8 cellular contexts compared by ENCODE assay signal in the genomic region with DNA sequence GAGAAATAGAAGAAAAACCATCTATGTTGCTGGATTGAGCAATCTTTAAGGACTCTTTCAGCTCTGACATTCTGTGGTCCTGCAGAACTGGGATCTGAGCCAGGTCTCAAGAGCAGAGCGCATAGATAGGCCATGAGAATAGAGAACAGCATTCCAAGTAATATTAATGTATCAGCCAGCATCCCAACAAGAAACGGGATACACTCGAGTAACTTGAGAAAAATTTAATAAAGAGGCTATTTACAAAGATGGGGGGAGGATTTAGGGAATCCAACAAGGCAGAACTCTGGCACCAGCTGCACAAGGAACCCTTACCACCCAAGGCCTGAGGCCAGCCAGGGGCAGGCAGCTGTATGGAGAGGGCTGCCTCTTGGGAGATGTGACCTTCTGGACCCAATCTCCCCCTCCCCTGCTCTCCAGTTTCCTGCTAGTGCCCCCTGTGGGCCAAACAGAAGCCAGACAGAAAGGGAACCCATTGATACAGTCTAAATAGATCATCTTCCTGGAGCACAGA. TPM values are rescaled to one million over a fixed set of nuclear protein-coding genes. Genes with fewer than 3 reads are reported as not detected.
A peak's percentile ranks its signal among the peaks of the same experiment; 100 is the strongest.
DNase-seq lines count a peak whose midpoint lies in the region; ATAC-seq and TF ChIP-seq lines count a peak whose summit lies in the region.

No MANE protein-coding gene starts in this region.

- H3K27ac ChIP-seq in C4-2B (no peak overlapping the region), adrenal gland (no peak overlapping the region), PC-3 (ENCODE audit: low read length) (no peak overlapping the region)

- H3F3A ChIP-seq in PC-3 (ENCODE audit: low read length, unreplicated experiment) = no peaks in the 10 kb centered on the region

- no peak overlapping the region for H3K4me3 ChIP-seq in adrenal gland
- H3K4me3 ChIP-seq in PC-3 (ENCODE audit: low read length) = no peak overlapping the region

- DNase-seq in HS-5 (ENCODE audit: low read depth) (peak; percentile 58), adrenal gland (peak in 6 of 7 donors; percentile 30 to 73 (median 42)), left kidney (ENCODE audit: low read depth, low spot score) (peak; percentile 16), PC-3 (no peak), activated T-cell treated with anti-CD3 and anti-CD28 coated beads for 4 hours (no peak)

- H3K36me3 ChIP-seq in adrenal gland (replicated peaks in 1 of 2) = no peaks in the 10 kb centered on the region
- no peaks in the 10 kb centered on the region for H3K36me3 ChIP-seq in PC-3 (ENCODE audit: low read depth, low read length)

- H3K79me2 ChIP-seq in PC-3 (ENCODE audit: low read length) = no peaks in the 10 kb centered on the region

- no peak overlapping the region for H3K4me2 ChIP-seq in PC-3 (ENCODE audit: low read length)

- TF ChIP-seq POLR2A in adrenal gland (IDR thresholded peaks at IDR 0.05) = no peak

- no peak for ATAC-seq in PC-3
- ATAC-seq in HG03159 (IDR thresholded peaks at IDR 0.05; ENCODE audit: unreplicated experiment) = no peak
- no peak for ATAC-seq in HG03280 (IDR thresholded peaks at IDR 0.05; ENCODE audit: unreplicated experiment)

- H2AFZ ChIP-seq in PC-3 (ENCODE audit: low read length) = no peak overlapping the region

- intact Hi-C loops in adrenal gland (cut with DNase I) = no loop called here
- intact Hi-C loops in PC-3 (cut with micrococcal nuclease) = no loop called here

- H3K27me3 ChIP-seq in adrenal gland (no peaks in the 10 kb centered on the region), PC-3 (ENCODE audit: low read length) (no peaks in the 10 kb centered on the region)

- H3K4me1 ChIP-seq in adrenal gland (replicated peaks in 1 of 2) (peaks cover 0 to 10% of the 10 kb centered on the region in 2 donors), PC-3 (ENCODE audit: insufficient read depth, low read length) (no peaks in the 10 kb centered on the region)

- 0 out of 2 replicates have a peak, but pooled peaks have one; percentile 2 for TF ChIP-seq CTCF in C4-2B (conservative IDR thresholded peaks at IDR 0.05)
- TF ChIP-seq CTCF in adrenal gland (IDR thresholded peaks at IDR 0.05) = no peak
- no peak; the same call in 1 of the 2 replicates for TF ChIP-seq CTCF in PC-3 (conservative IDR thresholded peaks at IDR 0.05; ENCODE audit: low read depth, low read length)

- no peaks in the 10 kb centered on the region for H3K9me3 ChIP-seq in adrenal gland (replicated peaks in 1 of 3)
- H3K9me3 ChIP-seq in PC-3 (ENCODE audit: low read length) = no peaks in the 10 kb centered on the region

- H4K20me1 ChIP-seq in PC-3 (ENCODE audit: low read length) = no peaks in the 10 kb centered on the region

- POLR2A ChIA-PET in PC-3 (lab: Charles Lee; ENCODE audit: unreplicated experiment) = no interaction called here

- CTCF ChIA-PET in PC-3 (lab: Charles Lee) = no interaction called here

- BruUV-seq in PC-3 (replicated peaks; lab: Mats Ljungman, UMichigan) = no TSS peak

- no peaks in the 10 kb centered on the region for H3K9me2 ChIP-seq in PC-3 (replicated peaks; ENCODE audit: low read length)

- no peak overlapping the region for H3K9ac ChIP-seq in PC-3 (ENCODE audit: low read length)

- WGBS in adrenal gland, 4 donors = 39 to 62% (median 57%) methylated on average over 3 of the region's 3 CpGs

RNA-seq across cellular contexts. Expression of a gene that starts 8.2 kb away (rescaled TPM):
- total RNA-seq in adrenal gland (10 to 100 TPM in 3 of 8 donors, 1 to 10 TPM in 5; 3.7 to 13.2 (median 8.2) TPM), PC-3 (2014; rRNA removed) (0.95 and 1.4 TPM in 2 replicates)
- polyA plus RNA-seq in adrenal gland = 1 to 10 TPM; 1.4 to 6.5 (median 4.1) TPM

RNA-seq across cellular contexts. Expression of a gene that starts 22.2 kb away (rescaled TPM):
- total RNA-seq in adrenal gland (10 to 100 TPM; 13.8 to 56.3 (median 26.1) TPM), PC-3 (2014; rRNA removed) (5.2 and 6.0 TPM in 2 replicates)
- 10 to 100 TPM; 11.3 to 32.5 (median 14.1) TPM for polyA plus RNA-seq in adrenal gland

Comparison
In these comparisons a context has a peak if more than half of its experiments do, and no peak if none do; other contexts are left out.
1. DNase-seq: peak in HS-5 (single experiment), adrenal gland (6 of 7) and left kidney (single experiment); none in PC-3 (single experiment) and activated T-cell treated with anti-CD3 and anti-CD28 coated beads for 4 hours (single experiment).